Comparison of ENCODE assay signal across 8 cellular contexts in genomic region chr1:174990382-174990999, GRCh38. TPM values are rescaled to one million over a fixed set of nuclear protein-coding genes. Genes with fewer than 3 reads are reported as not detected.
A peak's percentile ranks its signal among the peaks of the same experiment; 100 is the strongest.
DNase-seq lines count a peak whose midpoint lies in the region; ATAC-seq and TF ChIP-seq lines count a peak whose summit lies in the region.

No MANE protein-coding gene starts in this region.

- H2AFZ ChIP-seq in GM23248: peak overlapping the region; percentile 96

- H3K79me2 ChIP-seq in GM23248 (ENCODE audit: insufficient read depth): no peaks in the 10 kb centered on the region

- DNase-seq in BE2C: no peak
- peak; percentile 85 for DNase-seq in GM23248
- DNase-seq in OCI-M1 (lab: John Stamatoyannopoulos, UW): peak; percentile 88
- DNase-seq in colonic mucosa: peak; percentile 42
- peak in 1 of 3 donors; percentile 35 for DNase-seq in mucosa of descending colon
- no peak for DNase-seq in activated gamma-delta T cell treated with Interleukin-2 at 50 U/mL for 16 hours

- no peaks in the 10 kb centered on the region for H4K20me1 ChIP-seq in GM23248 (ENCODE audit: insufficient read depth)

- H3K27me3 ChIP-seq in BE2C (no peaks in the 10 kb centered on the region), GM23248 (replicated peaks; ENCODE audit: insufficient read depth) (no peaks in the 10 kb centered on the region), colonic mucosa (no peaks in the 10 kb centered on the region)

- H3K4me3 ChIP-seq in BE2C (ENCODE audit: low read depth, low read length) (peak overlapping the region; percentile 52), GM23248 (peak overlapping the region; percentile 86), colonic mucosa (peak overlapping the region; percentile 27), mucosa of descending colon (no peak overlapping the region)

- intact Hi-C loops in colonic mucosa (cut with DNase I): no loop called here
- intact Hi-C loops in mucosa of descending colon (cut with DNase I, micrococcal nuclease): loop anchor here in 1 of 2 donors (10.0 kb wide), 1 partner anchor 216 kb away; no protein-coding TSS in a partner anchor

- TF ChIP-seq CTCF in BE2C (IDR thresholded peaks at IDR 0.05; ENCODE audit: low read depth, low read length) (no peak), colonic mucosa (IDR thresholded peaks at IDR 0.05) (no peak), mucosa of descending colon (IDR thresholded peaks at IDR 0.05) (no peak)

- H3F3A ChIP-seq in GM23248 (ENCODE audit: insufficient read depth): no peaks in the 10 kb centered on the region

- H3K4me2 ChIP-seq in GM23248 (ENCODE audit: unreplicated experiment): peak overlapping the region; percentile 98

- H3K9me3 ChIP-seq in BE2C: no peaks in the 10 kb centered on the region
- no peaks in the 10 kb centered on the region for H3K9me3 ChIP-seq in GM23248 (ENCODE audit: low read depth)
- H3K9me3 ChIP-seq in colonic mucosa: no peaks in the 10 kb centered on the region
- H3K9me3 ChIP-seq in mucosa of descending colon: no peaks in the 10 kb centered on the region

- no peaks in the 10 kb centered on the region for H3K9me2 ChIP-seq in GM23248 (ENCODE audit: insufficient read depth)

- 2% methylated on average over 6 of the region's 6 CpGs for WGBS in GM23248 (ENCODE audit: low coverage in 1 of 2, low lambda C conversion rate in 2 of 2, missing lambda C conversion rate in 2 of 2), 2 experiments

- H3K9ac ChIP-seq in GM23248: peak overlapping the region; percentile 87
- peak overlapping the region in 1 of 2 donors; percentile 67 for H3K9ac ChIP-seq in colonic mucosa (ENCODE audit: low read depth in 2 of 2, low read length in 2 of 2)

- H3K36me3 ChIP-seq in BE2C: no peaks in the 10 kb centered on the region
- H3K36me3 ChIP-seq in GM23248 (ENCODE audit: low read depth): no peaks in the 10 kb centered on the region
- no peaks in the 10 kb centered on the region for H3K36me3 ChIP-seq in colonic mucosa
- no peaks in the 10 kb centered on the region for H3K36me3 ChIP-seq in mucosa of descending colon (ENCODE audit: low read depth)

- peak; percentile 95 for ATAC-seq in mucosa of descending colon
- no peak for ATAC-seq in HG02588 (IDR thresholded peaks at IDR 0.05; ENCODE audit: unreplicated experiment)
- ATAC-seq in HG03135 (IDR thresholded peaks at IDR 0.05; ENCODE audit: unreplicated experiment): no peak

- H3K27ac ChIP-seq in GM23248 (peak overlapping the region; percentile 70), colonic mucosa (peak overlapping the region; percentile 74)

- H3K4me1 ChIP-seq in BE2C (peaks cover 5% of the 10 kb centered on the region), GM23248 (ENCODE audit: insufficient read depth) (peaks cover 20% of the 10 kb centered on the region), colonic mucosa (no peaks in the 10 kb centered on the region), mucosa of descending colon (ENCODE audit: low read depth) (no peaks in the 10 kb centered on the region)

- in situ Hi-C loops in GM23248 (cut with MboI): loop anchor here (25.0 kb wide), 1 partner anchor 728 kb away; no protein-coding TSS in a partner anchor

RNA-seq across cellular contexts. Expression of gene CACYBP, which starts 9.3 kb away (rescaled TPM):
- polyA plus RNA-seq in BE2C (2012; ENCODE audit: insufficient read depth, insufficient read length, low read depth): 98.7 TPM
- 71.3 and 84.8 TPM in 2 replicates for total RNA-seq in GM23248 (2014; rRNA removed; shearing (Covaris generic))
- 165 and 195 TPM in 2 replicates for polyA plus RNA-seq in GM23248 (2016; fragmentation: Nextera tagmentation; extraction: Ambion mirVana)
- total RNA-seq in colonic mucosa (100 to 1,000 TPM in 1 of 2 donors, 10 to 100 TPM in 1; 66.9 to 182 TPM), mucosa of descending colon (100 to 1,000 TPM in 1 of 3 donors, 10 to 100 TPM in 2; 43.6 to 103 (median 67.9) TPM)

RNA-seq across cellular contexts. Expression of gene MRPS14, which starts 32.7 kb away (rescaled TPM):
- 65.0 TPM for polyA plus RNA-seq in BE2C (2012; ENCODE audit: insufficient read depth, insufficient read length, low read depth)
- total RNA-seq in GM23248 (2014; rRNA removed; shearing (Covaris generic)): 7.5 and 19.6 TPM in 2 replicates
- 62.7 and 63.7 TPM in 2 replicates for polyA plus RNA-seq in GM23248 (2016; fragmentation: Nextera tagmentation; extraction: Ambion mirVana)
- total RNA-seq in colonic mucosa: 10 to 100 TPM; 30.4 to 36.2 TPM
- total RNA-seq in mucosa of descending colon: 10 to 100 TPM; 24.0 to 29.5 (median 26.2) TPM

Comparison
In these comparisons a context has a peak if more than half of its experiments do, and no peak if none do; other contexts are left out.
1. DNase-seq: peak in GM23248 (single experiment), OCI-M1 (single experiment) and colonic mucosa (single experiment); none in BE2C (single experiment) and activated gamma-delta T cell treated with Interleukin-2 at 50 U/mL for 16 hours (single experiment).